Comparison of ENCODE assay signal across 11 cellular contexts in the genomic region with DNA sequence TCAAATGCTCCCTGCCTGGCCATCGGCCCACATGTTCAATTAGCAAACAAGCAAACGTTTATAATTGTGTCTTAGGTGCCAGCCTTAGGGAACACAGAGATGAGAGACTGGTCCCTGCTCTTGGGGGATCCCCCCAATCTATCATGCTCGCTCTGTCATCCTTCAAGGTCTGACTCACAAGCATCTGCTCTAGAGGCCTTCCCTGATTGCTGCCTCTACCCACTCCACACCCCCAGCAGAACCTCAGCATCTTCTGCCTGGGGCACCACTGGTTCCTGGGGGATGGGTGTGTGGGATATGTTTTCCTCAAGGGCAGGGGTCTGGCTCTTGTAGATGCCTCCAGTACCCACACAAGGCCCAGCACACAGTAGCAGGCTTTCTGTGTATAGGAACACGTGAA. TPM values are rescaled to one million over a fixed set of nuclear protein-coding genes. Genes with fewer than 3 reads are reported as not detected.
DNase-seq lines count a peak whose midpoint lies in the region; ATAC-seq, FAIRE-seq and TF ChIP-seq lines count a peak whose summit lies in the region.
"Had no signal": no experiment of that assay in that cellular context is flagged by ENCODE, and none has a peak within 500 bp of the region (broad histone marks: within the 10 kb centered on the region; RNA-seq: fewer than 3 reads in every experiment).

No MANE protein-coding gene starts in this region.

- 71 to 76% (median 73%) methylated on average over 4 of the region's 4 CpGs for WGBS in psoas muscle, 3 donors

- H3K9me3 ChIP-seq in psoas muscle, result no peaks in the 10 kb centered on the region

- intact Hi-C loops in psoas muscle (cut with DNase I), result no loop called here

- TF ChIP-seq POLR2A in H54 (IDR thresholded peaks at IDR 0.05; ENCODE audit: low read depth, low read length), result no peak

- ATAC-seq in esophagus mucosa (peak; percentile 42), psoas muscle (no peak)

- peaks cover 0 to 15% (median 7%) of the 10 kb centered on the region in 3 donors for H3K27me3 ChIP-seq in psoas muscle (ENCODE audit: insufficient read depth in 3 of 3, low read length in 2 of 3)

- peaks cover 5% of the 10 kb centered on the region for H3K4me1 ChIP-seq in psoas muscle

- TF ChIP-seq CTCF in psoas muscle (IDR thresholded peaks at IDR 0.05), result no peak

- no peak overlapping the region for H3K27ac ChIP-seq in psoas muscle

- peak; percentile 61 for DNase-seq in stimulated activated CD4-positive, alpha-beta T cell treated with anti-CD3 and anti-CD28 coated beads, Interleukin-1b, Interleukin-23, amount 100 ng/mL, for 48 hours
- no peak for DNase-seq in stimulated activated CD4-positive, alpha-beta T cell treated with anti-CD3 and anti-CD28 coated beads, Interleukin-12 subunit alpha, Interleukin-12 subunit beta, amount 100 ng/mL, for 4 hours
- DNase-seq in RPMI7951 (ENCODE audit: low read depth) (peak; percentile 65), OCI-M2 (lab: John Stamatoyannopoulos, UW; ENCODE audit: unreplicated experiment) (no peak), H54 (ENCODE audit: insufficient read length, low spot score) (no peak), psoas muscle (no peak), NOMO-1 treated with dmso at 0.1 percent for 144 hours (lab: John Stamatoyannopoulos, UW; ENCODE audit: unreplicated experiment) (no peak)
- DNase-seq: cerebellar nuclear complex, HFFc6, NCI-H1436 treated with DMSO at 0.1 percent for 48 hours had no signal

- H3K36me3 ChIP-seq in psoas muscle (ENCODE audit: insufficient read depth in 1 of 2, low read depth in 1 of 2), result no peaks in the 10 kb centered on the region

- no peak overlapping the region for H3K4me3 ChIP-seq in psoas muscle

- FAIRE-seq in H54 (lab: Jason Lieb, UNC), result no peak

RNA-seq across cellular contexts. Expression of gene FGR, which starts 2.1 kb away (rescaled TPM):
- total RNA-seq in RPMI7951 (2014; rRNA removed; shearing (Covaris generic)), result not detected in 2 replicates
- total RNA-seq in esophagus mucosa (1.3 TPM), psoas muscle (1 to 10 TPM; 1.3 to 3.5 (median 3.1) TPM)
- 1 to 10 TPM; 1.7 to 3.8 (median 2.0) TPM for polyA plus RNA-seq in psoas muscle
- total RNA-seq: HFFc6 had no signal

RNA-seq across cellular contexts. Expression of gene AHDC1, which starts 33.1 kb away (rescaled TPM):
- total RNA-seq in RPMI7951 (2014; rRNA removed; shearing (Covaris generic)), result 5.8 and 7.1 TPM in 2 replicates
- total RNA-seq in esophagus mucosa (51.7 TPM), psoas muscle (10 to 100 TPM; 35.9 to 65.2 (median 59.0) TPM)
- polyA plus RNA-seq in psoas muscle, result 10 to 100 TPM in 1 of 3 donors, 1 to 10 TPM in 2; 6.4 to 19.8 (median 9.7) TPM

RNA-seq across cellular contexts. Expression of gene IFI6, which starts 34.9 kb away (rescaled TPM):
- 75.3 and 169 TPM in 2 replicates for total RNA-seq in RPMI7951 (2014; rRNA removed; shearing (Covaris generic))
- total RNA-seq in esophagus mucosa, result 20.5 TPM
- 10 to 100 TPM in 3 of 4 donors, 1 to 10 TPM in 1; 7.8 to 25.8 (median 15.3) TPM for total RNA-seq in psoas muscle
- 10 to 100 TPM; 13.9 to 20.9 (median 18.8) TPM for polyA plus RNA-seq in psoas muscle

Comparison
In these comparisons a context has a peak if more than half of its experiments do, and no peak if none do; other contexts are left out.
1. DNase-seq: peak in stimulated activated CD4-positive, alpha-beta T cell treated with anti-CD3 and anti-CD28 coated beads, Interleukin-1b, Interleukin-23, amount 100 ng/mL, for 48 hours (single experiment) and RPMI7951 (single experiment); none in stimulated activated CD4-positive, alpha-beta T cell treated with anti-CD3 and anti-CD28 coated beads, Interleukin-12 subunit alpha, Interleukin-12 subunit beta, amount 100 ng/mL, for 4 hours (single experiment), OCI-M2 (single experiment), H54 (single experiment), psoas muscle (0 of 2) and NOMO-1 treated with dmso at 0.1 percent for 144 hours (single experiment).